Comparison of ENCODE assay signal across 20 cellular contexts in genomic region chr16:30365200-30365599, GRCh38. TPM values are rescaled to one million over a fixed set of nuclear protein-coding genes. Genes with fewer than 3 reads are reported as not detected.
A peak's percentile ranks its signal among the peaks of the same experiment; 100 is the strongest.
DNase-seq lines count a peak whose midpoint lies in the region; ATAC-seq and TF ChIP-seq lines count a peak whose summit lies in the region.
"Had no signal": no experiment of that assay in that cellular context is flagged by ENCODE, and none has a peak within 500 bp of the region (broad histone marks: within the 10 kb centered on the region; RNA-seq: fewer than 3 reads in every experiment).

No MANE protein-coding gene starts in this region.

- H3K4me2 ChIP-seq in BLaER1 treated with 17β-estradiol and CSF1 and Interleukin-3, amounts not matched to agents 10 nM and 100 nM = peak overlapping the region in 2 of 11 experiments; percentile 4 to 98; a peak in 2 of 22 replicates
- H3K4me2 ChIP-seq in Loucy (ENCODE audit: low read depth, low read length, poor library complexity, severe bottlenecking) = peak overlapping the region; percentile 98
- no peak overlapping the region for H3K4me2 ChIP-seq in PC-9
- H3K4me2 ChIP-seq: KMS-11 had no signal

- peak overlapping the region; percentile 45 for H3K27ac Mint-ChIP-seq in activated T-cell treated with anti-CD3 and anti-CD28 coated beads, Interleukin-2, amount 50 U/mL, for 72 hours
- peak overlapping the region; percentile 16 for H3K27ac Mint-ChIP-seq in nephron progenitor cell

- H4K20me1 ChIP-seq in BLaER1 treated with 17β-estradiol and CSF1 and Interleukin-3, amounts not matched to agents 10 nM and 100 nM = peaks cover 38 to 92% (median 78%) of the 10 kb centered on the region in 11 experiments
- H4K20me1 ChIP-seq in Loucy (ENCODE audit: insufficient read depth, low read length, poor library complexity, severe bottlenecking) (peaks cover 52% of the 10 kb centered on the region), PC-9 (ENCODE audit: insufficient read depth) (peaks cover 49% of the 10 kb centered on the region)

- POLR2A ChIA-PET in PC-9 (lab: Charles Lee; ENCODE audit: unreplicated experiment) = no interaction called here

- BruUV-seq in PC-9 (replicated peaks; lab: Mats Ljungman, UMichigan) = no TSS peak

- WGBS in aorta, 2 donors = 75% methylated on average over 10 of the region's 10 CpGs

- CTCF ChIA-PET in PC-9 (lab: Charles Lee) = no interaction called here

- peaks cover 60 to 79% (median 71%) of the 10 kb centered on the region in 11 experiments for H3K36me3 ChIP-seq in BLaER1 treated with 17β-estradiol and CSF1 and Interleukin-3, amounts not matched to agents 10 nM and 100 nM
- H3K36me3 ChIP-seq in Loucy (ENCODE audit: insufficient read depth, low read length) = peaks cover 13% of the 10 kb centered on the region; the same call in 1 of the 2 replicates
- H3K36me3 ChIP-seq in aorta (ENCODE audit: control insufficient read depth in 1 of 2, insufficient read depth in 2 of 2, low read length in 1 of 2) = no peaks in the 10 kb centered on the region
- H3K36me3 ChIP-seq in PC-9 (ENCODE audit: low read depth) = peaks cover 25% of the 10 kb centered on the region

- H2AFZ ChIP-seq in Loucy (ENCODE audit: low read length) (no peak overlapping the region), PC-9 (no peak overlapping the region)

- H3F3A ChIP-seq in Loucy (ENCODE audit: low read depth) (no peaks in the 10 kb centered on the region), PC-9 (ENCODE audit: insufficient read depth, low read depth) (peaks cover 28% of the 10 kb centered on the region)

- no peak for TF ChIP-seq CTCF in Loucy (conservative IDR thresholded peaks at IDR 0.05; ENCODE audit: low read length)
- TF ChIP-seq CTCF in nephron progenitor cell (IDR thresholded peaks at IDR 0.05) = no peak
- no peak for TF ChIP-seq CTCF in PC-9 (conservative IDR thresholded peaks at IDR 0.05)

- no peak overlapping the region for H3K27ac ChIP-seq in BLaER1 treated with 17β-estradiol and CSF1 and Interleukin-3, amounts not matched to agents 10 nM and 100 nM
- H3K27ac ChIP-seq in aorta (ENCODE audit: low read depth in 1 of 2, low read length in 2 of 2) (no peak overlapping the region), PC-9 (no peak overlapping the region)
- H3K27ac ChIP-seq: KMS-11 had no signal

- no peaks in the 10 kb centered on the region for H3K9me3 Mint-ChIP-seq in activated T-cell treated with anti-CD3 and anti-CD28 coated beads, Interleukin-2, amount 50 U/mL, for 72 hours
- H3K9me3 Mint-ChIP-seq in nephron progenitor cell = no peaks in the 10 kb centered on the region

- H3K79me2 ChIP-seq in Loucy (ENCODE audit: insufficient read depth, low read length) = peaks cover 90% of the 10 kb centered on the region
- H3K79me2 ChIP-seq in PC-9 (ENCODE audit: low read depth) = peaks cover 86% of the 10 kb centered on the region

- H3K4me3 ChIP-seq in BLaER1 treated with 17β-estradiol and CSF1 and Interleukin-3, amounts not matched to agents 10 nM and 100 nM = no peak overlapping the region
- H3K4me3 ChIP-seq in Loucy (ENCODE audit: low read length, poor library complexity, severe bottlenecking) (peak overlapping the region; percentile 38), aorta (ENCODE audit: low read length in 2 of 2) (no peak overlapping the region), PC-9 (no peak overlapping the region)

- no peaks in the 10 kb centered on the region for H3K27me3 Mint-ChIP-seq in activated T-cell treated with anti-CD3 and anti-CD28 coated beads, Interleukin-2, amount 50 U/mL, for 72 hours (ENCODE audit: low read depth)
- no peaks in the 10 kb centered on the region for H3K27me3 Mint-ChIP-seq in nephron progenitor cell (ENCODE audit: low read depth, poor library complexity)

- H3K9me2 ChIP-seq in Loucy (replicated peaks; ENCODE audit: low read depth, low read length) (no peaks in the 10 kb centered on the region), PC-9 (ENCODE audit: insufficient read depth) (no peaks in the 10 kb centered on the region)

- H3K9ac ChIP-seq in BLaER1 treated with 17β-estradiol and CSF1 and Interleukin-3, amounts not matched to agents 10 nM and 100 nM = peak overlapping the region in 6 of 11 experiments; percentile 5 to 91 (median 42); a peak in 7 of 22 replicates
- H3K9ac ChIP-seq in Loucy (ENCODE audit: low read depth, low read length, poor library complexity, severe bottlenecking) = peak overlapping the region; percentile 53
- H3K9ac ChIP-seq: KMS-11 had no signal

- peaks cover 22 to 47% (median 32%) of the 10 kb centered on the region in 10 experiments for H3K4me1 ChIP-seq in BLaER1 treated with 17β-estradiol and CSF1 and Interleukin-3, amounts not matched to agents 10 nM and 100 nM
- peaks cover 42% of the 10 kb centered on the region for H3K4me1 ChIP-seq in Loucy (ENCODE audit: insufficient read depth, low read length, poor library complexity, severe bottlenecking)
- H3K4me1 ChIP-seq in aorta (ENCODE audit: control insufficient read depth in 1 of 2, insufficient read depth in 2 of 2, low read length in 2 of 2) = peaks cover 0 to 4% of the 10 kb centered on the region in 2 donors
- peaks cover 17% of the 10 kb centered on the region for H3K4me1 ChIP-seq in PC-9 (replicated peaks; ENCODE audit: insufficient read depth)

- H3K27me3 ChIP-seq in BLaER1 treated with 17β-estradiol and CSF1 and Interleukin-3, amounts not matched to agents 10 nM and 100 nM = no peaks in the 10 kb centered on the region
- H3K27me3 ChIP-seq in Loucy (ENCODE audit: insufficient read depth, low read length, poor library complexity, severe bottlenecking) (no peaks in the 10 kb centered on the region), aorta (ENCODE audit: control insufficient read depth in 1 of 2, insufficient read depth in 2 of 2, low read length in 1 of 2) (no peaks in the 10 kb centered on the region), PC-9 (ENCODE audit: insufficient read depth, low read depth) (no peaks in the 10 kb centered on the region)

- H3K4me3 Mint-ChIP-seq in activated T-cell treated with anti-CD3 and anti-CD28 coated beads, Interleukin-2, amount 50 U/mL, for 72 hours = no peak overlapping the region
- H3K4me3 Mint-ChIP-seq in nephron progenitor cell = no peak overlapping the region

- H3K36me3 Mint-ChIP-seq in activated T-cell treated with anti-CD3 and anti-CD28 coated beads, Interleukin-2, amount 50 U/mL, for 72 hours (ENCODE audit: insufficient read depth in 2 of 2) = peaks cover 8 to 23% of the 10 kb centered on the region in 2 donors
- peaks cover 49% of the 10 kb centered on the region for H3K36me3 Mint-ChIP-seq in nephron progenitor cell (ENCODE audit: low read depth)

- DNase-seq in activated T-cell treated with anti-CD3 and anti-CD28 coated beads, Interleukin-2, amount 50 U/mL, for 72 hours = no peak
- no peak for DNase-seq in activated T-cell treated with anti-CD3 and anti-CD28 coated beads, Interleukin-2, amount 50 U/mL, for 1 hour
- no peak for DNase-seq in nephron progenitor cell
- no peak for DNase-seq in kidney tubule cell (ENCODE audit: low spot score)
- no peak for DNase-seq in aorta
- DNase-seq in PC-9 = no peak
- DNase-seq: C1 segment of cervical spinal cord, COR-L47, DMS153, EL, NCI-H1048, NCI-H146, NCI-H2081 treated with DMSO at 0.1 percent for 48 hours, NCI-H510A, NCI-H774 had no signal

- peaks cover 32% of the 10 kb centered on the region for H3K4me1 Mint-ChIP-seq in activated T-cell treated with anti-CD3 and anti-CD28 coated beads, Interleukin-2, amount 50 U/mL, for 72 hours (ENCODE audit: low read depth)
- peaks cover 55% of the 10 kb centered on the region for H3K4me1 Mint-ChIP-seq in nephron progenitor cell

- no peaks in the 10 kb centered on the region for H3K9me3 ChIP-seq in BLaER1 treated with 17β-estradiol and CSF1 and Interleukin-3, amounts not matched to agents 10 nM and 100 nM (replicated peaks in 1 of 11)
- H3K9me3 ChIP-seq in Loucy (ENCODE audit: insufficient read depth, low read depth, low read length) = no peaks in the 10 kb centered on the region
- H3K9me3 ChIP-seq in aorta (ENCODE audit: control insufficient read depth, low read length) = no peaks in the 10 kb centered on the region
- H3K9me3 ChIP-seq in PC-9 (ENCODE audit: insufficient read depth, low read depth) = no peaks in the 10 kb centered on the region

- intact Hi-C loops in aorta (cut with DNase I) = no loop called here
- intact Hi-C loops in PC-9 (cut with micrococcal nuclease; ENCODE audit: unreplicated experiment) = no loop called here

- no peak for ATAC-seq in activated T-cell treated with anti-CD3 and anti-CD28 coated beads, Interleukin-2, amount 50 U/mL, for 72 hours (replicated peaks in 1 of 2)
- no peak for ATAC-seq in aorta (ENCODE audit: low FRiP score)
- ATAC-seq: HepG2 had no signal

RNA-seq across cellular contexts. Expression of gene TBC1D10B, which starts 5.1 kb away (rescaled TPM):
- 10 to 100 TPM; 48.0 to 50.7 TPM for total RNA-seq in activated T-cell treated with anti-CD3 and anti-CD28 coated beads, Interleukin-2, amount 50 U/mL, for 72 hours
- total RNA-seq in aorta (10 to 100 TPM; 30.7 to 38.0 TPM), PC-9 (2021) (85.0 and 90.8 TPM in 2 replicates)
- polyA plus RNA-seq in aorta = 10 to 100 TPM; 10.3 to 22.2 TPM

RNA-seq across cellular contexts. Expression of gene MYL11, which starts 9.4 kb away (rescaled TPM):
- total RNA-seq in activated T-cell treated with anti-CD3 and anti-CD28 coated beads, Interleukin-2, amount 50 U/mL, for 72 hours = 1 to 10 TPM in 1 of 2 donors, not detected in 1; 2.0 TPM
- total RNA-seq in aorta (not detected), PC-9 (2021) (1.4 and 2.6 TPM in 2 replicates)
- under 1 TPM in 1 of 2 donors, not detected in 1; 0.26 TPM for polyA plus RNA-seq in aorta
- total RNA-seq: H4, HepG2 had no signal
- polyA plus RNA-seq: HepG2 had no signal

RNA-seq across cellular contexts. Expression of gene CD2BP2, which starts 10.1 kb away (rescaled TPM):
- total RNA-seq in activated T-cell treated with anti-CD3 and anti-CD28 coated beads, Interleukin-2, amount 50 U/mL, for 72 hours = 10 to 100 TPM; 61.9 to 63.5 TPM
- 10 to 100 TPM; 42.6 to 51.3 TPM for total RNA-seq in aorta
- polyA plus RNA-seq in aorta = 10 to 100 TPM; 23.4 to 51.1 TPM
- total RNA-seq in PC-9 (2021) = 84.6 TPM in 2 replicates

RNA-seq across cellular contexts. Expression of gene SEPTIN1, which starts 17.2 kb away (rescaled TPM):
- 100 to 1,000 TPM; 223 to 233 TPM for total RNA-seq in activated T-cell treated with anti-CD3 and anti-CD28 coated beads, Interleukin-2, amount 50 U/mL, for 72 hours
- total RNA-seq in aorta (1 to 10 TPM; 2.8 to 6.1 TPM), PC-9 (2021) (6.7 and 7.6 TPM in 2 replicates)
- polyA plus RNA-seq in aorta = 1 to 10 TPM; 1.0 to 2.6 TPM
- total RNA-seq: H4 had no signal

RNA-seq across cellular contexts. Expression of gene ZNF48, which starts 30.0 kb away (rescaled TPM):
- total RNA-seq in activated T-cell treated with anti-CD3 and anti-CD28 coated beads, Interleukin-2, amount 50 U/mL, for 72 hours = 10 to 100 TPM; 10.5 to 13.1 TPM
- total RNA-seq in aorta (1 to 10 TPM; 6.2 to 7.4 TPM), PC-9 (2021) (20.1 and 25.9 TPM in 2 replicates)
- polyA plus RNA-seq in aorta = 1 to 10 TPM; 3.4 to 4.9 TPM
